ENCODE assay signal across 1 cellular context in the genomic region with DNA sequence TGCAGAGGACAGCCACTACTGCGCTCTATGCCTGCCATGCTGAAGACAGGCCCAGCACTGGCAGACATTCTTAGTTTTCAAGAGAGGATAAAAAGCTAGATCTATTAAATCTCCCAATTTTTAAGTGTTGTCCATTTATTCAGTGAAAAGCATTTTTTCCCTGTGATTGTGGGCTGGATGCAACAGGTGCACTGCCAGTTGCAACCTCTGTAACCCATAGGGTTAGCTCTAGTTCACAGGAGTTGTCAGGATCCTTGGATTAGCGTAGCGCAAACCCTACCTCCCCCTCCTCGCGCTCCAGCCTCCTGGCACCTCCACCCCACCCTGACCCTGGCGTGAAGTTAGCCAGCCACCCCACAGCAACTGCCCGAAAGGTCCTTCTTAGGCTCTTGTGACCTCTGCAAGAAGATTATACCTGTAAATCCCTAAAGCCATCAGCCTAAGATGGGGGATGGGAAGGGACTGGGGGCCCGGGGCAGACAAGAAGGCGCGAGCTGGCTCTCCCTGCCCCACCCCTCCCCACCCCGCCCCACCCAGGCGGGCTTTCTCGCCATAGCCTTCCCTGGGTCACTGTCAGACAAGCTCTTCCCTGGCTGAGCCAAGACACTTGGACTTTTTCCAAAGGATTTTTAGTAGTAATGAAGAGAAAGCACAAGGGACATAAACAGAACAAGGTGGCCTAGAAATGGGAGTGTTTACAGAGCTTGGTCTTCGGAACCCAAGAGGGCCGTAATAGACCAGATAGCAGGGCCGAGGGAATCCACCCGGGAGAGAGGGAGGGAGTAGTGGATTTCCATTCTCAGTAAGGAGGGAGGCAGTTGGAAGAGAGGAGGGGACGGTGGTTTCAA.
TF ChIP-seq lines count a peak whose summit lies in the region.

No MANE protein-coding gene starts in this region.

TF ChIP-seq in GM23338, 12 proteins besides CTCF, POLR2A, EP300 and RAD21 (continued from another document):
- TF ChIP-seq, protein P1, sequence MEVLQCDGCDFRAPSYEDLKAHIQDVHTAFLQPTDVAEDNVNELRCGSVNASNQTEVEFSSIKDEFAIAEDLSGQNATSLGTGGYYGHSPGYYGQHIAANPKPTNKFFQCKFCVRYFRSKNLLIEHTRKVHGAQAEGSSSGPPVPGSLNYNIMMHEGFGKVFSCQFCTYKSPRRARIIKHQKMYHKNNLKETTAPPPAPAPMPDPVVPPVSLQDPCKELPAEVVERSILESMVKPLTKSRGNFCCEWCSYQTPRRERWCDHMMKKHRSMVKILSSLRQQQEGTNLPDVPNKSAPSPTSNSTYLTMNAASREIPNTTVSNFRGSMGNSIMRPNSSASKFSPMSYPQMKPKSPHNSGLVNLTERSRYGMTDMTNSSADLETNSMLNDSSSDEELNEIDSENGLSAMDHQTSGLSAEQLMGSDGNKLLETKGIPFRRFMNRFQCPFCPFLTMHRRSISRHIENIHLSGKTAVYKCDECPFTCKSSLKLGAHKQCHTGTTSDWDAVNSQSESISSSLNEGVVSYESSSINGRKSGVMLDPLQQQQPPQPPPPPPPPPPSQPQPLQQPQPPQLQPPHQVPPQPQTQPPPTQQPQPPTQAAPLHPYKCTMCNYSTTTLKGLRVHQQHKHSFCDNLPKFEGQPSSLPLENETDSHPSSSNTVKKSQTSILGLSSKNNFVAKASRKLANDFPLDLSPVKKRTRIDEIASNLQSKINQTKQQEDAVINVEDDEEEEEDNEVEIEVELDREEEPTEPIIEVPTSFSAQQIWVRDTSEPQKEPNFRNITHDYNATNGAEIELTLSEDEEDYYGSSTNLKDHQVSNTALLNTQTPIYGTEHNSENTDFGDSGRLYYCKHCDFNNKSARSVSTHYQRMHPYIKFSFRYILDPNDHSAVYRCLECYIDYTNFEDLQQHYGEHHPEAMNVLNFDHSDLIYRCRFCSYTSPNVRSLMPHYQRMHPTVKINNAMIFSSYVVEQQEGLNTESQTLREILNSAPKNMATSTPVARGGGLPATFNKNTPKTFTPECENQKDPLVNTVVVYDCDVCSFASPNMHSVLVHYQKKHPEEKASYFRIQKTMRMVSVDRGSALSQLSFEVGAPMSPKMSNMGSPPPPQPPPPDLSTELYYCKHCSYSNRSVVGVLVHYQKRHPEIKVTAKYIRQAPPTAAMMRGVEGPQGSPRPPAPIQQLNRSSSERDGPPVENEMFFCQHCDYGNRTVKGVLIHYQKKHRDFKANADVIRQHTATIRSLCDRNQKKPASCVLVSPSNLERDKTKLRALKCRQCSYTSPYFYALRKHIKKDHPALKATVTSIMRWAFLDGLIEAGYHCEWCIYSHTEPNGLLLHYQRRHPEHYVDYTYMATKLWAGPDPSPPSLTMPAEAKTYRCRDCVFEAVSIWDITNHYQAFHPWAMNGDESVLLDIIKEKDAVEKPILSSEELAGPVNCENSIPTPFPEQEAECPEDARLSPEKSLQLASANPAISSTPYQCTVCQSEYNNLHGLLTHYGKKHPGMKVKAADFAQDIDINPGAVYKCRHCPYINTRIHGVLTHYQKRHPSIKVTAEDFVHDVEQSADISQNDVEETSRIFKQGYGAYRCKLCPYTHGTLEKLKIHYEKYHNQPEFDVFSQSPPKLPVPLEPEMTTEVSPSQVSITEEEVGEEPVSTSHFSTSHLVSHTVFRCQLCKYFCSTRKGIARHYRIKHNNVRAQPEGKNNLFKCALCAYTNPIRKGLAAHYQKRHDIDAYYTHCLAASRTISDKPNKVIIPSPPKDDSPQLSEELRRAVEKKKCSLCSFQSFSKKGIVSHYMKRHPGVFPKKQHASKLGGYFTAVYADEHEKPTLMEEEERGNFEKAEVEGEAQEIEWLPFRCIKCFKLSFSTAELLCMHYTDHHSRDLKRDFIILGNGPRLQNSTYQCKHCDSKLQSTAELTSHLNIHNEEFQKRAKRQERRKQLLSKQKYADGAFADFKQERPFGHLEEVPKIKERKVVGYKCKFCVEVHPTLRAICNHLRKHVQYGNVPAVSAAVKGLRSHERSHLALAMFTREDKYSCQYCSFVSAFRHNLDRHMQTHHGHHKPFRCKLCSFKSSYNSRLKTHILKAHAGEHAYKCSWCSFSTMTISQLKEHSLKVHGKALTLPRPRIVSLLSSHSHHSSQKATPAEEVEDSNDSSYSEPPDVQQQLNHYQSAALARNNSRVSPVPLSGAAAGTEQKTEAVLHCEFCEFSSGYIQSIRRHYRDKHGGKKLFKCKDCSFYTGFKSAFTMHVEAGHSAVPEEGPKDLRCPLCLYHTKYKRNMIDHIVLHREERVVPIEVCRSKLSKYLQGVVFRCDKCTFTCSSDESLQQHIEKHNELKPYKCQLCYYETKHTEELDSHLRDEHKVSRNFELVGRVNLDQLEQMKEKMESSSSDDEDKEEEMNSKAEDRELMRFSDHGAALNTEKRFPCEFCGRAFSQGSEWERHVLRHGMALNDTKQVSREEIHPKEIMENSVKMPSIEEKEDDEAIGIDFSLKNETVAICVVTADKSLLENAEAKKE (CRISPR knock-in tag; IDR thresholded peaks at IDR 0.05) = no peak
- TF ChIP-seq ZNF114 (CRISPR knock-in tag; IDR thresholded peaks at IDR 0.05) (no peak), EZH2 (IDR thresholded peaks at IDR 0.05; ENCODE audit: low read depth, unreplicated experiment) (no peak), ZNF331 (CRISPR knock-in tag; IDR thresholded peaks at IDR 0.05; ENCODE audit: low read depth) (no peak), NANOG (IDR thresholded peaks at IDR 0.05; ENCODE audit: borderline replicate concordance) (no peak), JUNB (IDR thresholded peaks at IDR 0.05; ENCODE audit: unreplicated experiment) (no peak), STAT1 (IDR thresholded peaks at IDR 0.05; ENCODE audit: unreplicated experiment) (no peak)
- TF ChIP-seq, protein P2, sequence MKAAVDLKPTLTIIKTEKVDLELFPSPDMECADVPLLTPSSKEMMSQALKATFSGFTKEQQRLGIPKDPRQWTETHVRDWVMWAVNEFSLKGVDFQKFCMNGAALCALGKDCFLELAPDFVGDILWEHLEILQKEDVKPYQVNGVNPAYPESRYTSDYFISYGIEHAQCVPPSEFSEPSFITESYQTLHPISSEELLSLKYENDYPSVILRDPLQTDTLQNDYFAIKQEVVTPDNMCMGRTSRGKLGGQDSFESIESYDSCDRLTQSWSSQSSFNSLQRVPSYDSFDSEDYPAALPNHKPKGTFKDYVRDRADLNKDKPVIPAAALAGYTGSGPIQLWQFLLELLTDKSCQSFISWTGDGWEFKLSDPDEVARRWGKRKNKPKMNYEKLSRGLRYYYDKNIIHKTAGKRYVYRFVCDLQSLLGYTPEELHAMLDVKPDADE (IDR thresholded peaks at IDR 0.05) = no peak
